In the genomic region with DNA sequence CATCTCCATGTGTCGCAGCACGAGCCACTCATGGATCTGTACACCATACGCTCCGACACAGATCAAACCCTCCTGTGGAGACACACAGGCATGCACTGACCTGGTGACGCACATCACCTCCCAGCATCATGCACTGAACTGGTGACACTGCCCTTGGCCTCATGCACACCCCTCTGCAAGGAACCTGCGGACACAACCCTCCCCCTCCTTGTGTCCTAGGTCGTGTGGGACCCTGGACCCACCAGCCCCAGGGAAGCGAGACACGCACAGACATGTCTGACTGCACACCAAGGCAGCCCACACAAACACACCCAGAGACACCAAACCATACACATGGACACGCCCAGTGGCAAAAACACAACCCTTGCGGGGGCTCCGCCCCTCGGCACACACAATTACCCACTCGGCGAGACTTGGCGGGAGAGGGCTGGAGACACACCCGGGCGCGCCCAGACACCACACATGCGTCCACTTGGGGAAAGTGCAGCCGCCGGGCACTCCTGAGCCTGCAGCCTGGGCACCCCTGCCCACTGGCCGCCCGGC, we compare ENCODE assay signal across 2 cellular contexts.
TF ChIP-seq lines count a peak whose summit lies in the region.

No MANE protein-coding gene starts in this region.

TF ChIP-seq in A549, 52 proteins besides CTCF, POLR2A, EP300 and RAD21:
- TF ChIP-seq, protein P1, sequence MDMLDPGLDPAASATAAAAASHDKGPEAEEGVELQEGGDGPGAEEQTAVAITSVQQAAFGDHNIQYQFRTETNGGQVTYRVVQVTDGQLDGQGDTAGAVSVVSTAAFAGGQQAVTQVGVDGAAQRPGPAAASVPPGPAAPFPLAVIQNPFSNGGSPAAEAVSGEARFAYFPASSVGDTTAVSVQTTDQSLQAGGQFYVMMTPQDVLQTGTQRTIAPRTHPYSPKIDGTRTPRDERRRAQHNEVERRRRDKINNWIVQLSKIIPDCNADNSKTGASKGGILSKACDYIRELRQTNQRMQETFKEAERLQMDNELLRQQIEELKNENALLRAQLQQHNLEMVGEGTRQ (IDR thresholded peaks at IDR 0.05): 0 out of 2 replicates have a peak, but pooled peaks have one; percentile 1
- TF ChIP-seq, protein P2, sequence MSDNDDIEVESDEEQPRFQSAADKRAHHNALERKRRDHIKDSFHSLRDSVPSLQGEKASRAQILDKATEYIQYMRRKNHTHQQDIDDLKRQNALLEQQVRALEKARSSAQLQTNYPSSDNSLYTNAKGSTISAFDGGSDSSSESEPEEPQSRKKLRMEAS (IDR thresholded peaks at IDR 0.05): peak; percentile 49
- no peak for TF ChIP-seq RFX5 (IDR thresholded peaks at IDR 0.05)
- TF ChIP-seq RARB (CRISPR knock-in tag; IDR thresholded peaks at IDR 0.05): no peak

TF ChIP-seq in H1, 55 proteins besides CTCF, POLR2A, EP300 and RAD21:
- TF ChIP-seq NANOG (IDR thresholded peaks at IDR 0.05; ENCODE audit: insufficient read depth, low read depth, low read length, poor library complexity, severe bottlenecking) (no peak), SIN3A (conservative IDR thresholded peaks at IDR 0.05 in 1 of 2, IDR thresholded peaks at IDR 0.05 in 1 of 2; ENCODE audit: low read depth in 1 of 2, low read length in 2 of 2) (no peak), MAFK (IDR thresholded peaks at IDR 0.05; ENCODE audit: low read depth, low read length) (no peak), HDAC6 (IDR thresholded peaks at IDR 0.05; ENCODE audit: low read depth, low read length) (no peak), GABPA (IDR thresholded peaks at IDR 0.05; ENCODE audit: borderline replicate concordance, insufficient read depth, low read length) (no peak), RNF2 (IDR thresholded peaks at IDR 0.05; ENCODE audit: borderline replicate concordance, low read depth, low read length, missing control alignments, poor library complexity, severe bottlenecking) (no peak), POLR2AphosphoS5 (IDR thresholded peaks at IDR 0.05; ENCODE audit: low read depth, low read length) (no peak), RFX5 (IDR thresholded peaks at IDR 0.05; ENCODE audit: borderline replicate concordance, low read depth, low read length) (no peak), RBBP5 (IDR thresholded peaks at IDR 0.05; ENCODE audit: borderline replicate concordance, low read depth, low read length) (no peak), PHF8 (conservative IDR thresholded peaks at IDR 0.05; ENCODE audit: low read depth, low read length) (no peak), ZNF274 (IDR thresholded peaks at IDR 0.05; ENCODE audit: borderline replicate concordance, extremely low read depth, low read length) (no peak), NRF1 (IDR thresholded peaks at IDR 0.05; ENCODE audit: low read depth, low read length) (no peak)
- TF ChIP-seq, protein P3, sequence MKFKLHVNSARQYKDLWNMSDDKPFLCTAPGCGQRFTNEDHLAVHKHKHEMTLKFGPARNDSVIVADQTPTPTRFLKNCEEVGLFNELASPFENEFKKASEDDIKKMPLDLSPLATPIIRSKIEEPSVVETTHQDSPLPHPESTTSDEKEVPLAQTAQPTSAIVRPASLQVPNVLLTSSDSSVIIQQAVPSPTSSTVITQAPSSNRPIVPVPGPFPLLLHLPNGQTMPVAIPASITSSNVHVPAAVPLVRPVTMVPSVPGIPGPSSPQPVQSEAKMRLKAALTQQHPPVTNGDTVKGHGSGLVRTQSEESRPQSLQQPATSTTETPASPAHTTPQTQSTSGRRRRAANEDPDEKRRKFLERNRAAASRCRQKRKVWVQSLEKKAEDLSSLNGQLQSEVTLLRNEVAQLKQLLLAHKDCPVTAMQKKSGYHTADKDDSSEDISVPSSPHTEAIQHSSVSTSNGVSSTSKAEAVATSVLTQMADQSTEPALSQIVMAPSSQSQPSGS (IDR thresholded peaks at IDR 0.05; ENCODE audit: low read length): no peak
- TF ChIP-seq, protein P2 (IDR thresholded peaks at IDR 0.05): no peak
